Comparison of ENCODE assay signal across 19 cellular contexts in the genomic region with DNA sequence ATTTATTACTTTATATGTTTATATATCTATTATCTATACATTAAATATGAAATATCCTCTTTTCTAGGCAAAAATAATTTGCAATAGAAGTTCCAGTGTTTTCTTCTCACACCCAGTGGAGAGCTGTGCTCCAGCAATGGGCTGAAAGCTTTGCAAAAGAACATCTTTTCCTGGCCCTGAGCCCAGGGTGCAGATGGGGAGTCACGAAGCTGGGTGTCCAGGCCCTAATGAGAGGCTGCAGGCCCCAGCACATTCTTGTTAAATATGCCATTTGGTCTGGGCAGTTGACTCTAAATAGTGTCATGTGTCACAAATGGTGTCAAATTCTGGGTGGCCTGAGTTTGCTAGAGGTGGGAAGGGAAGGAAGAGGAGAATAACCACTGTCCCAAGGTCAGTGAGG. TPM values are rescaled to one million over a fixed set of nuclear protein-coding genes. Genes with fewer than 3 reads are reported as not detected.
DNase-seq lines count a peak whose midpoint lies in the region; FAIRE-seq and TF ChIP-seq lines count a peak whose summit lies in the region.
"Had no signal": no experiment of that assay in that cellular context is flagged by ENCODE, and none has a peak within 500 bp of the region (broad histone marks: within the 10 kb centered on the region; RNA-seq: fewer than 3 reads in every experiment).

No MANE protein-coding gene starts in this region.

- peak; percentile 88 for DNase-seq in DMS 273 (lab: John Stamatoyannopoulos, UW; ENCODE audit: unreplicated experiment)
- peak; percentile 49 for DNase-seq in NCI-H446 treated with DMSO at 0.1 percent for 48 hours (lab: John Stamatoyannopoulos, UW)
- DNase-seq in coronary artery (ENCODE audit: low spot score), result no peak
- DNase-seq in MV-4-11 (lab: John Stamatoyannopoulos, UW), result no peak
- DNase-seq in Caco-2, result no peak
- no peak for DNase-seq in H54 (ENCODE audit: insufficient read length, low spot score)
- DNase-seq: 8988T, DMS53, Karpas-422, NCI-H1105 treated with DMSO at 0.1 percent for 48 hours, NCI-H146, NCI-H2029 treated with DMSO at 0.1 percent for 48 hours, SK-N-SH, SW 1271 had no signal

- H2AFZ ChIP-seq in neural cell (ENCODE audit: low read depth, low read length), result no peak overlapping the region

- H3K27ac Mint-ChIP-seq in Caco-2 (ENCODE audit: unreplicated experiment), result no peak overlapping the region

- no peaks in the 10 kb centered on the region for H3K36me3 ChIP-seq in neural cell (ENCODE audit: insufficient read depth, low read length)
- H3K36me3 ChIP-seq in Caco-2 (ENCODE audit: control insufficient read depth, insufficient read depth, low read length), result no peaks in the 10 kb centered on the region

- no peak overlapping the region for H3K4me3 Mint-ChIP-seq in Caco-2 (ENCODE audit: unreplicated experiment)

- TF ChIP-seq EP300 in neural cell (conservative IDR thresholded peaks at IDR 0.05; ENCODE audit: poor library complexity, severe bottlenecking), result no peak

- no peaks in the 10 kb centered on the region for H3K4me1 ChIP-seq in Caco-2

- H3K9ac ChIP-seq in neural cell (ENCODE audit: low read length), result no peak overlapping the region
- H3K9ac ChIP-seq: SK-N-SH had no signal

- intact Hi-C loops in Caco-2 (cut with micrococcal nuclease; ENCODE audit: unreplicated experiment), result no loop called here

- no peak for TF ChIP-seq RAD21 in neural cell (conservative IDR thresholded peaks at IDR 0.05)

- H4K20me1 ChIP-seq in neural cell (ENCODE audit: insufficient read depth), result peaks cover 16% of the 10 kb centered on the region

- H3K27me3 Mint-ChIP-seq in Caco-2 (ENCODE audit: insufficient read depth, unreplicated experiment), result peaks cover 10% of the 10 kb centered on the region

- BruUV-seq in Caco-2 (replicated peaks; lab: Mats Ljungman, UMichigan), result no TSS peak

- CTCF ChIA-PET in Caco-2 (lab: Charles Lee), result no interaction called here

- no peaks in the 10 kb centered on the region for H3K4me1 Mint-ChIP-seq in Caco-2 (ENCODE audit: low read depth, unreplicated experiment)

- H3K9me3 Mint-ChIP-seq in Caco-2 (ENCODE audit: unreplicated experiment), result no peaks in the 10 kb centered on the region

- H3K4me3 ChIP-seq in coronary artery (no peak overlapping the region), neural cell (ENCODE audit: low read length) (peak overlapping the region; percentile 88), Caco-2 (ENCODE audit: low read depth, low read length) (no peak overlapping the region)

- peak overlapping the region; percentile 33 to 49 for H3K27ac ChIP-seq in coronary artery
- H3K27ac ChIP-seq in neural cell (ENCODE audit: low read length), result no peak overlapping the region

- POLR2A ChIA-PET in Caco-2 (lab: Charles Lee), result no interaction called here

- peaks cover 71% of the 10 kb centered on the region for H3K79me2 ChIP-seq in neural cell (replicated peaks; ENCODE audit: insufficient read depth, low read length)

- peaks cover 13% of the 10 kb centered on the region for H3K27me3 ChIP-seq in neural cell (ENCODE audit: insufficient read depth, low read depth, low read length)
- no peaks in the 10 kb centered on the region for H3K27me3 ChIP-seq in Caco-2 (replicated peaks; ENCODE audit: control insufficient read depth, insufficient read depth, low read length)

- H3K9me3 ChIP-seq in neural cell (ENCODE audit: low read length), result no peaks in the 10 kb centered on the region
- H3K9me3 ChIP-seq in Caco-2, result no peaks in the 10 kb centered on the region
- H3K9me3 ChIP-seq: SK-N-SH had no signal

- H3K4me2 ChIP-seq in neural cell (ENCODE audit: low read length), result no peak overlapping the region
- H3K4me2 ChIP-seq: SK-N-SH had no signal

- no peaks in the 10 kb centered on the region for H3K36me3 Mint-ChIP-seq in Caco-2 (ENCODE audit: insufficient read depth, unreplicated experiment)

- no peak for TF ChIP-seq POLR2A in H54 (IDR thresholded peaks at IDR 0.05; ENCODE audit: low read depth, low read length)

- FAIRE-seq in H54 (lab: Jason Lieb, UNC), result no peak
- FAIRE-seq: G401.6, RCC 7860 had no signal

- TF ChIP-seq CTCF in coronary artery (IDR thresholded peaks at IDR 0.05) (no peak), neural cell (IDR thresholded peaks at IDR 0.05; ENCODE audit: poor library complexity, severe bottlenecking) (no peak), Caco-2 (IDR thresholded peaks at IDR 0.05; ENCODE audit: insufficient read depth in 1 of 2, low read depth in 1 of 2, low read length in 1 of 2, severe bottlenecking in 1 of 2, unreplicated experiment in 1 of 2) (no peak)

- H3K9me2 ChIP-seq in neural cell (ENCODE audit: insufficient read depth, low read length), result no peaks in the 10 kb centered on the region
- H3K9me2 ChIP-seq: SK-N-SH had no signal

- H3F3A ChIP-seq in neural cell (ENCODE audit: insufficient read depth, low read length, poor library complexity, severe bottlenecking), result no peaks in the 10 kb centered on the region

TF ChIP-seq in neural cell, 6 proteins besides CTCF, POLR2A, EP300 and RAD21:
- TF ChIP-seq MXI1 (conservative IDR thresholded peaks at IDR 0.05; ENCODE audit: poor library complexity, severe bottlenecking), result no peak
- no peak for TF ChIP-seq POLR2AphosphoS5 (IDR thresholded peaks at IDR 0.05)
- TF ChIP-seq, protein P1, sequence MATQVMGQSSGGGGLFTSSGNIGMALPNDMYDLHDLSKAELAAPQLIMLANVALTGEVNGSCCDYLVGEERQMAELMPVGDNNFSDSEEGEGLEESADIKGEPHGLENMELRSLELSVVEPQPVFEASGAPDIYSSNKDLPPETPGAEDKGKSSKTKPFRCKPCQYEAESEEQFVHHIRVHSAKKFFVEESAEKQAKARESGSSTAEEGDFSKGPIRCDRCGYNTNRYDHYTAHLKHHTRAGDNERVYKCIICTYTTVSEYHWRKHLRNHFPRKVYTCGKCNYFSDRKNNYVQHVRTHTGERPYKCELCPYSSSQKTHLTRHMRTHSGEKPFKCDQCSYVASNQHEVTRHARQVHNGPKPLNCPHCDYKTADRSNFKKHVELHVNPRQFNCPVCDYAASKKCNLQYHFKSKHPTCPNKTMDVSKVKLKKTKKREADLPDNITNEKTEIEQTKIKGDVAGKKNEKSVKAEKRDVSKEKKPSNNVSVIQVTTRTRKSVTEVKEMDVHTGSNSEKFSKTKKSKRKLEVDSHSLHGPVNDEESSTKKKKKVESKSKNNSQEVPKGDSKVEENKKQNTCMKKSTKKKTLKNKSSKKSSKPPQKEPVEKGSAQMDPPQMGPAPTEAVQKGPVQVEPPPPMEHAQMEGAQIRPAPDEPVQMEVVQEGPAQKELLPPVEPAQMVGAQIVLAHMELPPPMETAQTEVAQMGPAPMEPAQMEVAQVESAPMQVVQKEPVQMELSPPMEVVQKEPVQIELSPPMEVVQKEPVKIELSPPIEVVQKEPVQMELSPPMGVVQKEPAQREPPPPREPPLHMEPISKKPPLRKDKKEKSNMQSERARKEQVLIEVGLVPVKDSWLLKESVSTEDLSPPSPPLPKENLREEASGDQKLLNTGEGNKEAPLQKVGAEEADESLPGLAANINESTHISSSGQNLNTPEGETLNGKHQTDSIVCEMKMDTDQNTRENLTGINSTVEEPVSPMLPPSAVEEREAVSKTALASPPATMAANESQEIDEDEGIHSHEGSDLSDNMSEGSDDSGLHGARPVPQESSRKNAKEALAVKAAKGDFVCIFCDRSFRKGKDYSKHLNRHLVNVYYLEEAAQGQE (IDR thresholded peaks at IDR 0.05; ENCODE audit: borderline replicate concordance), result no peak
- no peak for TF ChIP-seq TAF1 (IDR thresholded peaks at IDR 0.05; ENCODE audit: low read depth)
- no peak for TF ChIP-seq EZH2 (IDR thresholded peaks at IDR 0.05; ENCODE audit: borderline replicate concordance, insufficient read depth, low read length, poor library complexity, severe bottlenecking)
- TF ChIP-seq SMC3 (conservative IDR thresholded peaks at IDR 0.05; ENCODE audit: poor library complexity), result no peak

RNA-seq across cellular contexts. Expression of a gene that starts 5.7 kb away (rescaled TPM):
- 42.3 and 42.7 TPM in 2 replicates for polyA plus RNA-seq in neural cell
- polyA minus RNA-seq in neural cell, result 135 and 140 TPM in 2 replicates
- not detected in 2 replicates for total RNA-seq in Caco-2 (2022)
- total RNA-seq: HT-29, NCI-H460 had no signal

Comparison
In these comparisons a context has a peak if more than half of its experiments do, and no peak if none do; other contexts are left out.
1. DNase-seq: peak in DMS 273 (single experiment) and NCI-H446 treated with DMSO at 0.1 percent for 48 hours (single experiment); none in coronary artery (single experiment), MV-4-11 (single experiment), Caco-2 (0 of 2) and H54 (single experiment).